ENCODE assay signal across 18 cellular contexts in genomic region chr4:137425281-137425680, GRCh38.
"Had no signal": no experiment of that assay in that cellular context is flagged by ENCODE, and none has a peak within 500 bp of the region (broad histone marks: within the 10 kb centered on the region; RNA-seq: fewer than 3 reads in every experiment).

No MANE protein-coding gene starts in this region.

- H3K27ac ChIP-seq: gastroesophageal sphincter, heart left ventricle, prostate gland, right atrium auricular region, tibial nerve, uterus had no signal

- H3K27me3 Mint-ChIP-seq: activated CD4-positive, alpha-beta T cell treated with anti-CD3 and anti-CD28 coated beads for 36 hours; activated naive CD8-positive, alpha-beta T cell had no signal

- ATAC-seq: activated CD4-positive, alpha-beta T cell treated with anti-CD3 and anti-CD28 coated beads for 36 hours; esophagus mucosa; gastroesophageal sphincter; heart left ventricle; left lobe of liver; stimulated activated naive CD8-positive, alpha-beta T cell treated with anti-CD3 and anti-CD28 coated beads, Interleukin-15, Interleukin-2, amounts not matched to agents 100 U/mL and 50 U/mL, for 24 hours had no signal

- H3K4me3 Mint-ChIP-seq: activated CD4-positive, alpha-beta T cell treated with anti-CD3 and anti-CD28 coated beads for 36 hours; activated naive CD8-positive, alpha-beta T cell; nephron had no signal

- H3K36me3 ChIP-seq: gastroesophageal sphincter, heart left ventricle, prostate gland, right atrium auricular region, tibial nerve, uterus had no signal

- H3K27ac Mint-ChIP-seq: activated CD4-positive, alpha-beta T cell treated with anti-CD3 and anti-CD28 coated beads for 36 hours; activated naive CD8-positive, alpha-beta T cell; nephron had no signal

- H3K4me1 ChIP-seq: gastroesophageal sphincter, heart left ventricle, prostate gland, right atrium auricular region, tibial nerve, uterus had no signal

- DNase-seq: activated CD4-positive, alpha-beta T cell treated with anti-CD3 and anti-CD28 coated beads for 36 hours; activated CD4-positive, alpha-beta T cell treated with anti-CD3 and anti-CD28 coated beads, Interleukin-2, amount 50 U/mL, for 48 hours; cerebellar nuclear complex; cortex of kidney; effector CD8-positive, alpha-beta T cell; heart left ventricle; kidney; stimulated activated naive CD8-positive, alpha-beta T cell treated with anti-CD3 and anti-CD28 coated beads, Interleukin-15, Interleukin-2, amounts not matched to agents 100 U/mL and 50 U/mL, for 24 hours; uterus had no signal

- H3K4me3 ChIP-seq: gastroesophageal sphincter, heart left ventricle, lung, prostate gland, right atrium auricular region, tibial nerve, uterus had no signal

- H3K27me3 ChIP-seq: gastroesophageal sphincter, heart left ventricle, right atrium auricular region, tibial nerve, uterus had no signal

- H3K9me3 ChIP-seq: gastroesophageal sphincter, prostate gland, right atrium auricular region, uterus had no signal

- H3K36me3 Mint-ChIP-seq: activated naive CD8-positive, alpha-beta T cell had no signal

- H3K4me1 Mint-ChIP-seq: activated CD4-positive, alpha-beta T cell treated with anti-CD3 and anti-CD28 coated beads for 36 hours had no signal
